Comparison of ENCODE assay signal across 2 cellular contexts in the genomic region with DNA sequence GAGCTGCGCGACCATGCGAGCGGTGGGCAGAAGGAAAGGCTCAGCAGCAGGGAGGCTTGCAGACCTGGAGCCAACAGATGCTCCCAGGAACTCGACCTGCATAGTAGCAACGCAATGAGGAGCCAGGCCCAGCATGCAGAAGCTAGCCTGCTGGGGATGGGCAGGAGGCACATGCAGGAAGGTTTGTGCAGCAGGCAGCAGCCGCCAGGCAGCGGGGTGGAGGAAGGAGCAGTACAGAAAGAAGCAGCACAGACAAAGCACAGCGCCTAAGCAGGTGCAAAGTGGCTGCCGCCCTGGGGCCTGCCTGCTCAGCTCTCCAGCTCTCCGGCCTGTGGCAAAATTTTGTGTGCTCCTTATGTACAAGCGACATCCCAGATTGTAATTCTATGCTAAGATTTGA.
TF ChIP-seq lines count a peak whose summit lies in the region.

No MANE protein-coding gene starts in this region.

TF ChIP-seq in SK-N-SH, 30 proteins besides CTCF, POLR2A, EP300 and RAD21 (continued from another document):
- TF ChIP-seq, protein P1, sequence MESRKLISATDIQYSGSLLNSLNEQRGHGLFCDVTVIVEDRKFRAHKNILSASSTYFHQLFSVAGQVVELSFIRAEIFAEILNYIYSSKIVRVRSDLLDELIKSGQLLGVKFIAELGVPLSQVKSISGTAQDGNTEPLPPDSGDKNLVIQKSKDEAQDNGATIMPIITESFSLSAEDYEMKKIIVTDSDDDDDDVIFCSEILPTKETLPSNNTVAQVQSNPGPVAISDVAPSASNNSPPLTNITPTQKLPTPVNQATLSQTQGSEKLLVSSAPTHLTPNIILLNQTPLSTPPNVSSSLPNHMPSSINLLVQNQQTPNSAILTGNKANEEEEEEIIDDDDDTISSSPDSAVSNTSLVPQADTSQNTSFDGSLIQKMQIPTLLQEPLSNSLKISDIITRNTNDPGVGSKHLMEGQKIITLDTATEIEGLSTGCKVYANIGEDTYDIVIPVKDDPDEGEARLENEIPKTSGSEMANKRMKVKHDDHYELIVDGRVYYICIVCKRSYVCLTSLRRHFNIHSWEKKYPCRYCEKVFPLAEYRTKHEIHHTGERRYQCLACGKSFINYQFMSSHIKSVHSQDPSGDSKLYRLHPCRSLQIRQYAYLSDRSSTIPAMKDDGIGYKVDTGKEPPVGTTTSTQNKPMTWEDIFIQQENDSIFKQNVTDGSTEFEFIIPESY (IDR thresholded peaks at IDR 0.05; ENCODE audit: borderline replicate concordance, low read depth) = no peak
- TF ChIP-seq RFX5 (IDR thresholded peaks at IDR 0.05; ENCODE audit: low read length) (no peak), GABPA (IDR thresholded peaks at IDR 0.05; ENCODE audit: low read depth) (no peak), MEF2A (IDR thresholded peaks at IDR 0.05; ENCODE audit: borderline replicate concordance, low read depth) (no peak), FOXJ3 (CRISPR knock-in tag; IDR thresholded peaks at IDR 0.05) (no peak), EZH2phosphoT487 (IDR thresholded peaks at IDR 0.05; ENCODE audit: borderline replicate concordance, low read depth) (no peak), POLR2AphosphoS5 (IDR thresholded peaks at IDR 0.05; ENCODE audit: low read depth, low read length) (no peak), RXRA (IDR thresholded peaks at IDR 0.05; ENCODE audit: borderline replicate concordance, low read depth) (no peak), SIN3A (IDR thresholded peaks at IDR 0.05; ENCODE audit: borderline replicate concordance, low read depth, low read length) (no peak), MXI1 (IDR thresholded peaks at IDR 0.05; ENCODE audit: low read depth, low read length) (no peak), GATA2 (CRISPR knock-in tag; IDR thresholded peaks at IDR 0.05) (no peak), ELF1 (IDR thresholded peaks at IDR 0.05) (no peak), REST (IDR thresholded peaks at IDR 0.05; ENCODE audit: low read depth, low read length) (no peak), YY1 (IDR thresholded peaks at IDR 0.05; ENCODE audit: low read depth) (no peak), NRF1 (IDR thresholded peaks at IDR 0.05; ENCODE audit: low read depth, low read length) (no peak)
- TF ChIP-seq, protein P2, sequence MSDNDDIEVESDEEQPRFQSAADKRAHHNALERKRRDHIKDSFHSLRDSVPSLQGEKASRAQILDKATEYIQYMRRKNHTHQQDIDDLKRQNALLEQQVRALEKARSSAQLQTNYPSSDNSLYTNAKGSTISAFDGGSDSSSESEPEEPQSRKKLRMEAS (IDR thresholded peaks at IDR 0.05; ENCODE audit: low read depth) = no peak
- TF ChIP-seq, protein P3, sequence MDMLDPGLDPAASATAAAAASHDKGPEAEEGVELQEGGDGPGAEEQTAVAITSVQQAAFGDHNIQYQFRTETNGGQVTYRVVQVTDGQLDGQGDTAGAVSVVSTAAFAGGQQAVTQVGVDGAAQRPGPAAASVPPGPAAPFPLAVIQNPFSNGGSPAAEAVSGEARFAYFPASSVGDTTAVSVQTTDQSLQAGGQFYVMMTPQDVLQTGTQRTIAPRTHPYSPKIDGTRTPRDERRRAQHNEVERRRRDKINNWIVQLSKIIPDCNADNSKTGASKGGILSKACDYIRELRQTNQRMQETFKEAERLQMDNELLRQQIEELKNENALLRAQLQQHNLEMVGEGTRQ (IDR thresholded peaks at IDR 0.05; ENCODE audit: borderline replicate concordance, low read depth, low read length) = no peak

TF ChIP-seq in SK-N-SH treated with all-trans-retinoic acid at 6 μM for 48 hours, 23 proteins besides CTCF, POLR2A, EP300 and RAD21 (continued from another document):
- TF ChIP-seq TSHZ2 (CRISPR knock-in tag; IDR thresholded peaks at IDR 0.05) (no peak), OSR1 (CRISPR knock-in tag; IDR thresholded peaks at IDR 0.05) (no peak), CSDC2 (CRISPR knock-in tag; IDR thresholded peaks at IDR 0.05) (no peak), ISL1 (CRISPR knock-in tag; IDR thresholded peaks at IDR 0.05) (no peak), ZNF8 (CRISPR knock-in tag; IDR thresholded peaks at IDR 0.05) (no peak), TOX (CRISPR knock-in tag; IDR thresholded peaks at IDR 0.05; ENCODE audit: borderline replicate concordance) (no peak), CREB5 (CRISPR knock-in tag; IDR thresholded peaks at IDR 0.05; ENCODE audit: low read depth) (no peak), RARB (CRISPR knock-in tag; IDR thresholded peaks at IDR 0.05) (no peak), ZFP30 (CRISPR knock-in tag; IDR thresholded peaks at IDR 0.05) (no peak), PPARA (CRISPR knock-in tag; IDR thresholded peaks at IDR 0.05; ENCODE audit: borderline replicate concordance) (no peak)
- TF ChIP-seq, protein P4, sequence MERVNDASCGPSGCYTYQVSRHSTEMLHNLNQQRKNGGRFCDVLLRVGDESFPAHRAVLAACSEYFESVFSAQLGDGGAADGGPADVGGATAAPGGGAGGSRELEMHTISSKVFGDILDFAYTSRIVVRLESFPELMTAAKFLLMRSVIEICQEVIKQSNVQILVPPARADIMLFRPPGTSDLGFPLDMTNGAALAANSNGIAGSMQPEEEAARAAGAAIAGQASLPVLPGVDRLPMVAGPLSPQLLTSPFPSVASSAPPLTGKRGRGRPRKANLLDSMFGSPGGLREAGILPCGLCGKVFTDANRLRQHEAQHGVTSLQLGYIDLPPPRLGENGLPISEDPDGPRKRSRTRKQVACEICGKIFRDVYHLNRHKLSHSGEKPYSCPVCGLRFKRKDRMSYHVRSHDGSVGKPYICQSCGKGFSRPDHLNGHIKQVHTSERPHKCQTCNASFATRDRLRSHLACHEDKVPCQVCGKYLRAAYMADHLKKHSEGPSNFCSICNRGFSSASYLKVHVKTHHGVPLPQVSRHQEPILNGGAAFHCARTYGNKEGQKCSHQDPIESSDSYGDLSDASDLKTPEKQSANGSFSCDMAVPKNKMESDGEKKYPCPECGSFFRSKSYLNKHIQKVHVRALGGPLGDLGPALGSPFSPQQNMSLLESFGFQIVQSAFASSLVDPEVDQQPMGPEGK (CRISPR knock-in tag; IDR thresholded peaks at IDR 0.05; ENCODE audit: borderline replicate concordance) = no peak
- TF ChIP-seq, protein P5, sequence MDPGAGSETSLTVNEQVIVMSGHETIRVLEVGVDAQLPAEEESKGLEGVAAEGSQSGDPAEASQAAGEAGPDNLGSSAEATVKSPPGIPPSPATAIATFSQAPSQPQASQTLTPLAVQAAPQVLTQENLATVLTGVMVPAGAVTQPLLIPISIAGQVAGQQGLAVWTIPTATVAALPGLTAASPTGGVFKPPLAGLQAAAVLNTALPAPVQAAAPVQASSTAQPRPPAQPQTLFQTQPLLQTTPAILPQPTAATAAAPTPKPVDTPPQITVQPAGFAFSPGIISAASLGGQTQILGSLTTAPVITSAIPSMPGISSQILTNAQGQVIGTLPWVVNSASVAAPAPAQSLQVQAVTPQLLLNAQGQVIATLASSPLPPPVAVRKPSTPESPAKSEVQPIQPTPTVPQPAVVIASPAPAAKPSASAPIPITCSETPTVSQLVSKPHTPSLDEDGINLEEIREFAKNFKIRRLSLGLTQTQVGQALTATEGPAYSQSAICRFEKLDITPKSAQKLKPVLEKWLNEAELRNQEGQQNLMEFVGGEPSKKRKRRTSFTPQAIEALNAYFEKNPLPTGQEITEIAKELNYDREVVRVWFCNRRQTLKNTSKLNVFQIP (CRISPR knock-in tag; IDR thresholded peaks at IDR 0.05; ENCODE audit: borderline replicate concordance, low read depth) = no peak
